14 cellular contexts compared by ENCODE assay signal in the genomic region with DNA sequence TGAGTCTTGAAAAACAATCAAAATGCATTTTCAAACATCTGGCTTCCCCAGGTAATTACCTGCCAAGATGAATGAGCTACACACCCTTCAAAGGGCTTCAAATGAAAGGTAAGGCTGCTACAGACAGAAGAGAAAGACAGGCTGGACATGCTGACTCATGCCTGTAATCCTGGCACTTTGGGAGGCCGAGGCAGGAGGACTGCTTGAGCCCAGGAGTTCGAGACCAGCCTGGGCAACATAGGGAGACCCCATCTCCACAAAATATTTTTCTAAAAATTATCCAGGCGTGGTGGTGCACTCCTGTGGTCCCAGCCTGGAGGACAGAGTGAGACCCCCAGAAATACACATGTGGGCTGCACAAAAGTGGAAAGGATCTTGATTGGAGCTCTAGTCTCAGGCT. TPM values are rescaled to one million over a fixed set of nuclear protein-coding genes. Genes with fewer than 3 reads are reported as not detected.
DNase-seq lines count a peak whose midpoint lies in the region; ATAC-seq and TF ChIP-seq lines count a peak whose summit lies in the region.
"Had no signal": no experiment of that assay in that cellular context is flagged by ENCODE, and none has a peak within 500 bp of the region (broad histone marks: within the 10 kb centered on the region; RNA-seq: fewer than 3 reads in every experiment).

No MANE protein-coding gene starts in this region.

- no peak overlapping the region for H4K91ac ChIP-seq in mesenchymal stem cell (ENCODE audit: low read length)

- H3K4me1 ChIP-seq in ACC112 (ENCODE audit: control insufficient read depth, insufficient read depth, low read length, unreplicated experiment) (peaks cover 27% of the 10 kb centered on the region), RWPE2 (ENCODE audit: insufficient read depth, poor library complexity, severe bottlenecking) (peaks cover 63% of the 10 kb centered on the region), mesenchymal stem cell (ENCODE audit: control insufficient read depth, insufficient read depth, low read depth, low read length) (peaks cover 15% of the 10 kb centered on the region)

- no peak overlapping the region for H3K18ac ChIP-seq in mesenchymal stem cell (ENCODE audit: low read depth in 1 of 2, low read length in 2 of 2)

- peaks cover 30% of the 10 kb centered on the region for H3K79me2 ChIP-seq in ACC112 (ENCODE audit: control insufficient read depth, insufficient read depth, low read length, unreplicated experiment)

- peak overlapping the region; percentile 76 for H2AK5ac ChIP-seq in mesenchymal stem cell (ENCODE audit: low read length, severe bottlenecking)

- DNase-seq in RWPE2 (ENCODE audit: low spot score) (no peak), mesenchymal stem cell (no peak), AG08396 (ENCODE audit: low spot score) (no peak)
- DNase-seq: NCI-H1105, NCI-H1694, NCI-H526 treated with DMSO at 0.1 percent for 48 hours, RPMI8226 had no signal

- H3K27ac ChIP-seq in 22Rv1 (peak overlapping the region; percentile 58), ACC112 (ENCODE audit: low read depth, low read length) (peak overlapping the region; percentile 78), RWPE2 (ENCODE audit: poor library complexity, severe bottlenecking) (peak overlapping the region; percentile 96), mesenchymal stem cell (ENCODE audit: low read length, poor library complexity, severe bottlenecking) (no peak overlapping the region)
- H3K27ac ChIP-seq: BLaER1 had no signal

- H2AFZ ChIP-seq in ACC112 (ENCODE audit: low read length, unreplicated experiment) = no peak overlapping the region
- H2AFZ ChIP-seq in mesenchymal stem cell (ENCODE audit: low read depth, low read length) = no peak overlapping the region

- no peak overlapping the region for H2BK15ac ChIP-seq in mesenchymal stem cell (ENCODE audit: low read depth, poor library complexity, severe bottlenecking)

- H3K14ac ChIP-seq in mesenchymal stem cell (ENCODE audit: low read length in 2 of 2) = no peak overlapping the region

- no peak overlapping the region for H2BK120ac ChIP-seq in mesenchymal stem cell (ENCODE audit: low read depth, low read length)

- H3K9me3 ChIP-seq in RWPE2 (ENCODE audit: severe bottlenecking) (no peaks in the 10 kb centered on the region), mesenchymal stem cell (ENCODE audit: control insufficient read depth, low read length) (no peaks in the 10 kb centered on the region)
- H3K9me3 ChIP-seq: BLaER1, SJSA1 had no signal

- H4K8ac ChIP-seq in mesenchymal stem cell (ENCODE audit: low read length) = no peak overlapping the region

- no peak overlapping the region for H3K4me3 ChIP-seq in ACC112 (ENCODE audit: low read depth, low read length)
- H3K4me3 ChIP-seq in RWPE2 (ENCODE audit: severe bottlenecking) = no peak overlapping the region
- H3K4me3 ChIP-seq in mesenchymal stem cell (ENCODE audit: insufficient read depth in 1 of 2, low read depth in 1 of 2, low read length in 2 of 2) = no peak overlapping the region
- H3K4me3 ChIP-seq: BLaER1, SJSA1 had no signal

- TF ChIP-seq CTCF in 22Rv1 (IDR thresholded peaks at IDR 0.05) (no peak), RWPE2 (IDR thresholded peaks at IDR 0.05; ENCODE audit: poor library complexity, severe bottlenecking) (no peak)

- H3K4me2 ChIP-seq in mesenchymal stem cell (ENCODE audit: low read length, poor library complexity, severe bottlenecking) = no peak overlapping the region
- H3K4me2 ChIP-seq: BLaER1 had no signal

- H3K36me3 ChIP-seq in ACC112 (ENCODE audit: insufficient read depth, low read length) (0 out of 2 replicates have a peak, but pooled peaks cover 3% of the 10 kb centered on the region), RWPE2 (ENCODE audit: low read depth) (peaks cover 24% of the 10 kb centered on the region), mesenchymal stem cell (ENCODE audit: control insufficient read depth in 1 of 2, insufficient read depth in 2 of 2, low read depth in 1 of 2, low read length in 2 of 2) (peaks cover 5% of the 10 kb centered on the region in 2 experiments)

- H3K9ac ChIP-seq in mesenchymal stem cell (ENCODE audit: low read length) = no peak overlapping the region
- H3K9ac ChIP-seq: BLaER1 had no signal

- H3K27me3 ChIP-seq in ACC112 (ENCODE audit: insufficient read depth, low read length) (no peaks in the 10 kb centered on the region), RWPE2 (ENCODE audit: insufficient read depth, poor library complexity, severe bottlenecking) (no peaks in the 10 kb centered on the region), mesenchymal stem cell (ENCODE audit: control insufficient read depth in 1 of 2, insufficient read depth in 1 of 2, low read length in 2 of 2) (no peaks in the 10 kb centered on the region)
- H3K27me3 ChIP-seq: BLaER1, SJSA1 had no signal

- H3K79me1 ChIP-seq in mesenchymal stem cell (replicated peaks; ENCODE audit: low read length, poor library complexity, severe bottlenecking) = peaks cover 33% of the 10 kb centered on the region

- whole genome bisulfite sequencing in mesenchymal stem cell = 95% methylated on average over 3 of the region's 3 CpGs

- no peak overlapping the region for H2BK12ac ChIP-seq in mesenchymal stem cell (ENCODE audit: low read length in 2 of 2)

- no peak overlapping the region for H2BK5ac ChIP-seq in mesenchymal stem cell (ENCODE audit: low read depth, low read length, poor library complexity, severe bottlenecking)

- no peak for ATAC-seq in RWPE2 (ENCODE audit: low read depth)
- ATAC-seq in HG03280 (IDR thresholded peaks at IDR 0.05; ENCODE audit: unreplicated experiment) = no peak
- ATAC-seq in GM19324 (IDR thresholded peaks at IDR 0.05; ENCODE audit: low FRiP score, unreplicated experiment) = no peak

- no peak overlapping the region for H3K23ac ChIP-seq in mesenchymal stem cell (ENCODE audit: low read length in 2 of 2)

- H3K4ac ChIP-seq in mesenchymal stem cell (ENCODE audit: low read depth in 1 of 2, low read length in 2 of 2) = no peak overlapping the region

RNA-seq across cellular contexts. Expression of gene ZFYVE19, which starts 14.5 kb away (rescaled TPM):
- 11.8 TPM for polyA plus RNA-seq in mesenchymal stem cell (2013, experiment 1 of 2)
- polyA plus RNA-seq in mesenchymal stem cell (2013, experiment 2 of 2) = 11.1 TPM

RNA-seq across cellular contexts. Expression of gene DNAJC17, which starts 14.9 kb away (rescaled TPM):
- 36.9 TPM for polyA plus RNA-seq in mesenchymal stem cell (2013, experiment 1 of 2)
- polyA plus RNA-seq in mesenchymal stem cell (2013, experiment 2 of 2) = 39.3 TPM

RNA-seq across cellular contexts. Expression of gene C15orf62, which starts 22.6 kb away (rescaled TPM):
- 0.11 TPM for polyA plus RNA-seq in mesenchymal stem cell (2013, experiment 1 of 2)
- 0.04 TPM for polyA plus RNA-seq in mesenchymal stem cell (2013, experiment 2 of 2)

RNA-seq across cellular contexts. Expression of gene GCHFR, which starts 28.5 kb away (rescaled TPM):
- 8.8 TPM for polyA plus RNA-seq in mesenchymal stem cell (2013, experiment 1 of 2)
- polyA plus RNA-seq in mesenchymal stem cell (2013, experiment 2 of 2) = 8.8 TPM

RNA-seq across cellular contexts. Expression of gene PPP1R14D, which starts 36.1 kb away (rescaled TPM):
- polyA plus RNA-seq in mesenchymal stem cell (2013, experiment 1 of 2) = not detected
- polyA plus RNA-seq in mesenchymal stem cell (2013, experiment 2 of 2) = not detected
- polyA plus RNA-seq: H1 had no signal
